4 cellular contexts compared by ENCODE assay signal in genomic region chr6:149848343-149848742, GRCh38. TPM values are rescaled to one million over a fixed set of nuclear protein-coding genes. Genes with fewer than 3 reads are reported as not detected.
"Had no signal": no experiment of that assay in that cellular context is flagged by ENCODE, and none has a peak within 500 bp of the region (broad histone marks: within the 10 kb centered on the region; RNA-seq: fewer than 3 reads in every experiment).

No MANE protein-coding gene starts in this region.

RNA-seq across cellular contexts. Expression of gene RAET1E, which starts 49.6 kb away (rescaled TPM):
- total RNA-seq: dermis blood vessel endothelial cell; lower lobe of right lung; mononuclear cell; naive thymus-derived CD4-positive, alpha-beta T cell had no signal
- polyA plus RNA-seq: naive thymus-derived CD4-positive, alpha-beta T cell had no signal
